Comparison of ENCODE assay signal across 29 cellular contexts in the genomic region with DNA sequence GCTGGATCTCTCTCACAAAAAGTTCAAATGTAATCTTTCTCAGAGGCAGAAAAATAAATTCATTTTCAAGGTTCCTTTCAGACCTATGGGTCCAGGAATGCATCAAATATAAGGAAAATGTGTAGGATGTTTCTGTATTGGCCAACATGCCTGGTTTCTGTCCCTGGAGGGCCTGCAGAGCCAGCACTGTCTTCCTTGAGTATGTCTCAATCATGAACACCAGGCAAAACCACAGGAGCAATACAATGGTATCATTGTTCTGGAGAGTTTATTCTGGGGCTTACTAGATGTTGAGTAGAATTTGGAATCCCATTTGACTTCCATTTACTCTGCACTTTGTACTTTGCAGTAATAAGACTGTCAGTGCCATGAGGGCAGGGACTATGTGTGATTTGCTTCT. TPM values are rescaled to one million over a fixed set of nuclear protein-coding genes. Genes with fewer than 3 reads are reported as not detected.
DNase-seq lines count a peak whose midpoint lies in the region; ATAC-seq and TF ChIP-seq lines count a peak whose summit lies in the region.
"Had no signal": no experiment of that assay in that cellular context is flagged by ENCODE, and none has a peak within 500 bp of the region (broad histone marks: within the 10 kb centered on the region; RNA-seq: fewer than 3 reads in every experiment).

No MANE protein-coding gene starts in this region.

- no peaks in the 10 kb centered on the region for H3K36me3 ChIP-seq in trophoblast cell (ENCODE audit: control insufficient read depth in 1 of 2, insufficient read depth in 2 of 2, low read length in 2 of 2)
- H3K36me3 ChIP-seq: thyroid gland had no signal

- no peaks in the 10 kb centered on the region for H3K9me3 ChIP-seq in trophoblast cell (ENCODE audit: insufficient read depth, low read depth, low read length)
- H3K9me3 ChIP-seq: thyroid gland had no signal

- no peak overlapping the region for H2BK5ac ChIP-seq in trophoblast cell (ENCODE audit: low read depth, low read length, poor library complexity)

- no peaks in the 10 kb centered on the region for H3K27me3 ChIP-seq in trophoblast cell (ENCODE audit: insufficient read depth, low read length)
- H3K27me3 ChIP-seq: thyroid gland had no signal

- H4K12ac ChIP-seq in trophoblast cell (ENCODE audit: low read depth, low read length): no peak overlapping the region

- no peak overlapping the region for H2AK5ac ChIP-seq in trophoblast cell (ENCODE audit: low read length)

- H4K8ac ChIP-seq in trophoblast cell (ENCODE audit: low read depth, low read length): no peak overlapping the region

- peaks cover 4% of the 10 kb centered on the region for H3K4me1 Mint-ChIP-seq in activated T-helper 17 cell treated with anti-CD3 and anti-CD28 coated beads, Interleukin-2, amount 50 U/mL, for 72 hours
- H3K4me1 Mint-ChIP-seq: activated B cell treated with CpG ODN at 0.5 μM for 24 hours; mesothelial cell of epicardium; stimulated activated naive CD8-positive, alpha-beta T cell treated with anti-CD3 and anti-CD28 coated beads, Interleukin-15, amount 100 ng/mL, for 72 hours had no signal

- no peaks in the 10 kb centered on the region for H3K9me3 Mint-ChIP-seq in activated T-helper 17 cell treated with anti-CD3 and anti-CD28 coated beads, Interleukin-2, amount 50 U/mL, for 72 hours
- H3K9me3 Mint-ChIP-seq: activated B cell treated with CpG ODN at 0.5 μM for 24 hours; mesothelial cell of epicardium; naive thymus-derived CD8-positive, alpha-beta T cell; stimulated activated naive CD8-positive, alpha-beta T cell treated with anti-CD3 and anti-CD28 coated beads, Interleukin-15, amount 100 ng/mL, for 72 hours had no signal

- no peak overlapping the region for H3K4ac ChIP-seq in trophoblast cell (ENCODE audit: low read depth, low read length)

- no peaks in the 10 kb centered on the region for H3K79me2 ChIP-seq in trophoblast cell (ENCODE audit: control insufficient read depth, insufficient read depth, low read length, poor library complexity)
- H3K79me2 ChIP-seq: hepatocyte had no signal

- H3K23ac ChIP-seq in trophoblast cell (ENCODE audit: low read length): no peak overlapping the region

- no peak overlapping the region for H3K27ac ChIP-seq in trophoblast cell (ENCODE audit: low read depth, low read length)
- H3K27ac ChIP-seq: hepatocyte, thyroid gland had no signal

- H4K91ac ChIP-seq in trophoblast cell (ENCODE audit: low read depth, low read length): no peak overlapping the region

- H3K18ac ChIP-seq in trophoblast cell (ENCODE audit: low read length): no peak overlapping the region

- no peak overlapping the region for H3K4me3 Mint-ChIP-seq in activated T-helper 17 cell treated with anti-CD3 and anti-CD28 coated beads, Interleukin-2, amount 50 U/mL, for 72 hours
- H3K4me3 Mint-ChIP-seq: activated B cell treated with CpG ODN at 0.5 μM for 24 hours; mesothelial cell of epicardium; naive thymus-derived CD8-positive, alpha-beta T cell; stimulated activated naive CD8-positive, alpha-beta T cell treated with anti-CD3 and anti-CD28 coated beads, Interleukin-15, amount 100 ng/mL, for 72 hours had no signal

- H3K14ac ChIP-seq in trophoblast cell (ENCODE audit: low read length): no peak overlapping the region

- TF ChIP-seq CTCF in epithelial cell of esophagus (IDR thresholded peaks at IDR 0.05; ENCODE audit: insufficient read depth, low read depth, low read length, missing control alignments): no peak

- no peaks in the 10 kb centered on the region for H3K27me3 Mint-ChIP-seq in activated T-helper 17 cell treated with anti-CD3 and anti-CD28 coated beads, Interleukin-2, amount 50 U/mL, for 72 hours
- H3K27me3 Mint-ChIP-seq: activated B cell treated with CpG ODN at 0.5 μM for 24 hours; naive thymus-derived CD8-positive, alpha-beta T cell; stimulated activated naive CD8-positive, alpha-beta T cell treated with anti-CD3 and anti-CD28 coated beads, Interleukin-15, amount 100 ng/mL, for 72 hours had no signal

- H2BK12ac ChIP-seq in trophoblast cell (ENCODE audit: low read length): no peak overlapping the region

- peaks cover 0 to 3% of the 10 kb centered on the region in 2 experiments for H3K4me1 ChIP-seq in trophoblast cell (ENCODE audit: control insufficient read depth in 1 of 2, insufficient read depth in 2 of 2, low read length in 2 of 2)

- no peak overlapping the region for H2AFZ ChIP-seq in trophoblast cell (ENCODE audit: insufficient read depth, low read length, poor library complexity)
- H2AFZ ChIP-seq: hepatocyte had no signal

- H3K4me3 ChIP-seq in epithelial cell of esophagus (ENCODE audit: low read length) (no peak overlapping the region), trophoblast cell (ENCODE audit: low read depth, low read length) (no peak overlapping the region)
- H3K4me3 ChIP-seq: GM12878, hepatocyte, thyroid gland had no signal

- H3K36me3 Mint-ChIP-seq in activated T-helper 17 cell treated with anti-CD3 and anti-CD28 coated beads, Interleukin-2, amount 50 U/mL, for 72 hours (ENCODE audit: low read depth): peaks cover 19% of the 10 kb centered on the region
- H3K36me3 Mint-ChIP-seq: mesothelial cell of epicardium had no signal

- no peaks in the 10 kb centered on the region for H3K79me1 ChIP-seq in trophoblast cell (ENCODE audit: low read length)

- peak; percentile 26 for DNase-seq in GM03348 (ENCODE audit: low spot score)
- peak; percentile 67 for DNase-seq in NCI-H526 treated with DMSO at 0.1 percent for 48 hours (lab: John Stamatoyannopoulos, UW)
- peak; percentile 31 for DNase-seq in epithelial cell of esophagus (ENCODE audit: low read depth)
- DNase-seq in trophoblast cell: peak; percentile 40 to 57
- no peak for DNase-seq in HT-29 (ENCODE audit: low spot score)
- DNase-seq: ACHN; activated B cell treated with CpG ODN at 0.5 μM for 24 hours; activated naive CD4-positive, alpha-beta T cell treated with anti-CD3 and anti-CD28 coated beads, Interleukin-2, amount 50 U/mL, for 16 hours; amygdala; C1 segment of cervical spinal cord; caudate nucleus; DND-41; HCEC 1CT; left ventricle myocardium superior; naive thymus-derived CD8-positive, alpha-beta T cell; NCI-H1694; NCI-H2171 treated with DMSO at 0.1 percent for 48 hours; NCI-H69; right cardiac atrium; stimulated activated CD4-positive, alpha-beta T cell treated with anti-CD3 and anti-CD28 coated beads, Interleukin-15, amount 100 ng/mL, for 24 hours; stimulated activated naive CD8-positive, alpha-beta T cell treated with anti-CD3 and anti-CD28 coated beads, Interleukin-15, amount 100 ng/mL, for 72 hours; T1000; thyroid gland had no signal

- no peak overlapping the region for H3K9ac ChIP-seq in trophoblast cell (ENCODE audit: low read length)

- no peak for ATAC-seq in HG02763 (IDR thresholded peaks at IDR 0.05; ENCODE audit: unreplicated experiment)
- no peak for ATAC-seq in activated T-helper 17 cell treated with anti-CD3 and anti-CD28 coated beads, Interleukin-2, amount 50 U/mL, for 72 hours (replicated peaks)
- ATAC-seq in HG03045 (IDR thresholded peaks at IDR 0.05; ENCODE audit: unreplicated experiment): no peak
- ATAC-seq: GM12878; left ventricle myocardium superior; naive thymus-derived CD8-positive, alpha-beta T cell; right cardiac atrium; stimulated activated naive CD8-positive, alpha-beta T cell treated with anti-CD3 and anti-CD28 coated beads, Interleukin-15, amount 100 ng/mL, for 72 hours had no signal

- H3K27ac Mint-ChIP-seq in activated T-helper 17 cell treated with anti-CD3 and anti-CD28 coated beads, Interleukin-2, amount 50 U/mL, for 72 hours: no peak overlapping the region
- H3K27ac Mint-ChIP-seq: activated B cell treated with CpG ODN at 0.5 μM for 24 hours; mesothelial cell of epicardium; stimulated activated naive CD8-positive, alpha-beta T cell treated with anti-CD3 and anti-CD28 coated beads, Interleukin-15, amount 100 ng/mL, for 72 hours had no signal

- no peak overlapping the region for H2BK120ac ChIP-seq in trophoblast cell (ENCODE audit: insufficient read depth, low read length, poor library complexity)

- H3K4me2 ChIP-seq in trophoblast cell (ENCODE audit: low read length): no peak overlapping the region
- H3K4me2 ChIP-seq: hepatocyte had no signal

RNA-seq across cellular contexts. Expression of gene INSYN2B, which starts 23.5 kb away (rescaled TPM):
- 0.01 and 0.04 TPM in 2 replicates for polyA plus RNA-seq in trophoblast cell (2013)
- total RNA-seq in activated T-helper 17 cell treated with anti-CD3 and anti-CD28 coated beads, Interleukin-2, amount 50 U/mL, for 72 hours: not detected
- not detected in 2 replicates for total RNA-seq in HT-29 (2014; rRNA removed; shearing (Covaris generic))
- total RNA-seq: activated B cell treated with CpG ODN at 0.5 μM for 24 hours; GM12878; naive thymus-derived CD8-positive, alpha-beta T cell; thyroid gland had no signal
- polyA plus RNA-seq: hepatocyte had no signal
